Comparison of ENCODE assay signal across 8 cellular contexts in genomic region chr1:94962745-94963265, GRCh38. TPM values are rescaled to one million over a fixed set of nuclear protein-coding genes. Genes with fewer than 3 reads are reported as not detected.
DNase-seq lines count a peak whose midpoint lies in the region; ATAC-seq, FAIRE-seq and TF ChIP-seq lines count a peak whose summit lies in the region.

No MANE protein-coding gene starts in this region.

- TF ChIP-seq POLR2A in GM12878 (IDR thresholded peaks at IDR 0.05; ENCODE audit: low read depth, low read length), result no peak
- TF ChIP-seq POLR2A in stomach (IDR thresholded peaks at IDR 0.05), result no peak

- FAIRE-seq in GM12878 (lab: Jason Lieb, UNC), result peak; percentile 96

- no peak for TF ChIP-seq RAD21 in GM12878 (IDR thresholded peaks at IDR 0.05; ENCODE audit: insufficient read depth, low read depth, low read length)

- peaks cover 3% of the 10 kb centered on the region for H3K4me1 ChIP-seq in ACC112 (ENCODE audit: control insufficient read depth, insufficient read depth, low read length, unreplicated experiment)
- H3K4me1 ChIP-seq in OCI-LY7 (ENCODE audit: insufficient read depth, low read length, poor library complexity, severe bottlenecking), result peaks cover 23% of the 10 kb centered on the region
- no peaks in the 10 kb centered on the region; the same call in 1 of the 2 replicates for H3K4me1 ChIP-seq in GM12878 (ENCODE audit: control insufficient read depth, insufficient read depth, low read length)
- H3K4me1 ChIP-seq in lower lobe of right lung, result peaks cover 26% of the 10 kb centered on the region
- peaks cover 0 to 30% (median 10%) of the 10 kb centered on the region in 4 donors for H3K4me1 ChIP-seq in stomach

- CTCF ChIA-PET in OCI-LY7 (lab: Charles Lee; ENCODE audit: unreplicated experiment), result no interaction called here
- CTCF ChIA-PET in GM12878 (lab: Yijun Ruan, JAX), result interaction anchor here (0.9 kb wide), 1 partner anchor 109 kb away, joined by 3 read pairs; no protein-coding TSS in a partner anchor

- peak overlapping the region; percentile 73 for H3K27ac ChIP-seq in ACC112 (ENCODE audit: low read depth, low read length)
- H3K27ac ChIP-seq in OCI-LY7 (ENCODE audit: low read depth, low read length, poor library complexity, severe bottlenecking), result peak overlapping the region; percentile 67
- H3K27ac ChIP-seq in GM12878 (ENCODE audit: control insufficient read depth, insufficient read depth), result peak overlapping the region; percentile 70
- H3K27ac ChIP-seq in lower lobe of right lung, result peak overlapping the region; percentile 83
- peak overlapping the region; percentile 69 to 90 (median 77) for H3K27ac ChIP-seq in stomach

- H3K27me3 ChIP-seq in ACC112 (ENCODE audit: insufficient read depth, low read length) (no peaks in the 10 kb centered on the region), GM12878 (replicated peaks in 1 of 2; ENCODE audit: control insufficient read depth in 2 of 2, insufficient read depth in 2 of 2, low read length in 1 of 2) (no peaks in the 10 kb centered on the region), lower lobe of right lung (ENCODE audit: low read depth) (no peaks in the 10 kb centered on the region), stomach (no peaks in the 10 kb centered on the region)

- DNase-seq in OCI-LY7 (ENCODE audit: low spot score) (peak; percentile 86), GM12878 (ENCODE audit: low read depth, low spot score) (peak; percentile 64), lower lobe of right lung (no peak), stomach (peak; percentile 39), NCI-H1092 (lab: John Stamatoyannopoulos, UW) (no peak)

- no peaks in the 10 kb centered on the region for H3K79me2 ChIP-seq in ACC112 (ENCODE audit: control insufficient read depth, insufficient read depth, low read length, unreplicated experiment)
- H3K79me2 ChIP-seq in OCI-LY7 (ENCODE audit: insufficient read depth, low read depth, low read length), result no peaks in the 10 kb centered on the region
- H3K79me2 ChIP-seq in GM12878 (ENCODE audit: control insufficient read depth, insufficient read depth, low read length), result no peaks in the 10 kb centered on the region

- TF ChIP-seq EP300 in GM12878 (IDR thresholded peaks at IDR 0.05; ENCODE audit: borderline replicate concordance in 1 of 2, control insufficient read depth in 1 of 2, low read depth in 2 of 2, low read length in 2 of 2) (0 out of 4 replicates have a peak, but pooled peaks of 1 of the 2 experiments have one; percentile 44), stomach (IDR thresholded peaks at IDR 0.05) (no peak)

- peaks cover 5% of the 10 kb centered on the region; the same call in 1 of the 2 replicates for H3K9me3 ChIP-seq in OCI-LY7 (ENCODE audit: low read length)
- H3K9me3 ChIP-seq in GM12878 (replicated peaks; ENCODE audit: control insufficient read depth, insufficient read depth, low read length), result no peaks in the 10 kb centered on the region
- no peaks in the 10 kb centered on the region for H3K9me3 ChIP-seq in lower lobe of right lung
- no peaks in the 10 kb centered on the region for H3K9me3 ChIP-seq in stomach

- ATAC-seq in GM18861 (IDR thresholded peaks at IDR 0.05; ENCODE audit: unreplicated experiment) (peak; percentile 95), HG02981 (IDR thresholded peaks at IDR 0.05; ENCODE audit: unreplicated experiment) (peak; percentile 90), GM12878 (peak; percentile 96), lower lobe of right lung (peak; percentile 75 to 81)

- no peaks in the 10 kb centered on the region for H3K36me3 ChIP-seq in ACC112 (ENCODE audit: insufficient read depth, low read length)
- no peaks in the 10 kb centered on the region for H3K36me3 ChIP-seq in OCI-LY7 (ENCODE audit: insufficient read depth, low read length)
- H3K36me3 ChIP-seq in GM12878 (ENCODE audit: control insufficient read depth in 2 of 2, insufficient read depth in 2 of 2, low read length in 1 of 2), result no peaks in the 10 kb centered on the region
- no peaks in the 10 kb centered on the region for H3K36me3 ChIP-seq in lower lobe of right lung
- no peaks in the 10 kb centered on the region for H3K36me3 ChIP-seq in stomach

- RAD21 ChIA-PET in GM12878 (lab: Charles Lee; ENCODE audit: unreplicated experiment), result interaction anchor here (0.9 to 1.3 kb wide), 2 partner anchors 81 to 108 kb away, joined by 3 read pairs; no protein-coding TSS in a partner anchor

- H4K20me1 ChIP-seq in OCI-LY7 (ENCODE audit: insufficient read depth, low read length) (no peaks in the 10 kb centered on the region), GM12878 (ENCODE audit: control insufficient read depth, insufficient read depth) (no peaks in the 10 kb centered on the region)

- peak overlapping the region; percentile 85 for H2AFZ ChIP-seq in ACC112 (ENCODE audit: low read length, unreplicated experiment)
- H2AFZ ChIP-seq in OCI-LY7 (ENCODE audit: low read length), result peak overlapping the region; percentile 92
- peak overlapping the region; percentile 88 for H2AFZ ChIP-seq in GM12878 (ENCODE audit: control insufficient read depth, low read depth, low read length)

- in situ Hi-C loops in GM12878 (cut with MboI), result no loop called here

- POLR2A ChIA-PET in OCI-LY7 (lab: Charles Lee), result interaction anchor here (0.6 to 1.5 kb wide), 9 partner anchors 12 to 1788 kb away, joined by 3 to 5 read pairs (median 4); partner anchors contain the start of gene RWDD3
- POLR2A ChIA-PET in GM12878 (lab: Charles Lee), result no interaction called here

- TF ChIP-seq CTCF in OCI-LY7 (conservative IDR thresholded peaks at IDR 0.05; ENCODE audit: low read length) (no peak), GM12878 (IDR thresholded peaks at IDR 0.05 in 2 of 3, conservative IDR thresholded peaks at IDR 0.05 in 1 of 3; ENCODE audit: control insufficient read depth in 2 of 3, extremely low read depth in 1 of 3, insufficient read depth in 1 of 3, low read depth in 3 of 3, low read length in 3 of 3) (no peak), lower lobe of right lung (IDR thresholded peaks at IDR 0.05) (no peak), stomach (IDR thresholded peaks at IDR 0.05) (no peak)

- H3K4me3 ChIP-seq in ACC112 (ENCODE audit: low read depth, low read length) (peak overlapping the region; percentile 67), OCI-LY7 (ENCODE audit: low read depth, low read length, poor library complexity, severe bottlenecking) (peak overlapping the region; percentile 58), GM12878 (no peak overlapping the region; the same call in 1 of the 2 replicates), lower lobe of right lung (peak overlapping the region; percentile 56), stomach (peak overlapping the region; percentile 27 to 35 (median 34))

- H3K9me2 ChIP-seq in OCI-LY7 (ENCODE audit: insufficient read depth, low read length), result no peaks in the 10 kb centered on the region

- BruUV-seq in OCI-LY7 (replicated peaks; lab: Mats Ljungman, UMichigan) (no TSS peak), GM12878 (replicated peaks; lab: Mats Ljungman, UMichigan) (no TSS peak)

- peak overlapping the region; percentile 32; the same call in 1 of the 2 replicates for H3K9ac ChIP-seq in GM12878 (ENCODE audit: control insufficient read depth, insufficient read depth, low read length)

- intact Hi-C loops in OCI-LY7 (cut with micrococcal nuclease; ENCODE audit: unreplicated experiment) (loop anchor here (10.0 kb wide), 1 partner anchor 272 kb away; the partner anchor contains the start of gene RWDD3), GM12878 (cut with micrococcal nuclease; ENCODE audit: unreplicated experiment) (loop anchor here (10.0 kb wide), 1 partner anchor 272 kb away; the partner anchor contains the start of gene RWDD3), lower lobe of right lung (cut with DNase I) (no loop called here), stomach (cut with DNase I; ENCODE audit: low total_unique reads) (no loop called here)

- 1% methylated on average over 8 of the region's 8 CpGs for WGBS in GM12878 (ENCODE audit: insufficient coverage, insufficient replicate concordance, low lambda C conversion rate, missing lambda C conversion rate)
- 7 to 20% (median 10%) methylated on average over 8 of the region's 8 CpGs for WGBS in stomach, 5 donors

- SMC1A ChIA-PET in GM12878 (lab: Charles Lee; ENCODE audit: uncharacterized antibody, unreplicated experiment), result interaction anchor here (1.0 to 1.8 kb wide), 4 partner anchors 17 to 109 kb away, joined by 3 to 4 read pairs (median 3); no protein-coding TSS in a partner anchor

- H3K4me2 ChIP-seq in OCI-LY7 (ENCODE audit: low read length) (peak overlapping the region; percentile 73), GM12878 (ENCODE audit: control insufficient read depth, insufficient read depth) (peak overlapping the region; percentile 81)

TF ChIP-seq in GM12878, 131 proteins besides CTCF, POLR2A, EP300 and RAD21 (continues in another document):
- TF ChIP-seq SPI1 (IDR thresholded peaks at IDR 0.05; ENCODE audit: borderline replicate concordance, insufficient read depth, low read depth, low read length), result peak; percentile 91
- TF ChIP-seq CHD2 (IDR thresholded peaks at IDR 0.05; ENCODE audit: borderline replicate concordance, low read depth, low read length), result peak; percentile 42; the same call in 1 of the 2 replicates
- peak; percentile 59; the same call in 1 of the 2 replicates for TF ChIP-seq CREM (IDR thresholded peaks at IDR 0.05; ENCODE audit: low read depth)
- TF ChIP-seq NBN (IDR thresholded peaks at IDR 0.05), result 0 out of 2 replicates have a peak, but pooled peaks have one; percentile 41
- TF ChIP-seq ZNF24 (IDR thresholded peaks at IDR 0.05), result no peak

RNA-seq across cellular contexts. Expression of gene CNN3, which starts 35.9 kb away (rescaled TPM):
- not detected in 2 replicates for total RNA-seq in OCI-LY7 (2014; rRNA removed; shearing (Covaris generic))
- total RNA-seq in OCI-LY7 (2022) (not detected in 2 replicates), GM12878 (2014; rRNA removed) (34.8 and 38.7 TPM in 2 replicates), GM12878 (2014; rRNA removed; fragmentation: Illumina TruSeq; extraction: Trizol) (31.1 and 33.5 TPM in 2 replicates), GM12878 (2021) (29.4 and 34.6 TPM in 2 replicates), lower lobe of right lung (151 TPM), stomach (100 to 1,000 TPM in 4 of 5 donors, 10 to 100 TPM in 1; 86.9 to 353 (median 220) TPM)
- total RNA-seq in GM12878 (2013; cell fraction: nucleolus; rRNA removed), result 0.19 TPM in 1 of 2 replicates, not detected in the other
- 9.9 TPM for polyA plus RNA-seq in GM12878 (2011; ENCODE audit: low read depth)
- polyA plus RNA-seq in GM12878 (2011; rRNA removed) (0.16 and 0.20 TPM in 2 replicates), GM12878 (2014; fragmentation: Illumina TruSeq; extraction: Trizol) (34.1 and 38.0 TPM in 2 replicates), GM12878 (2014; fragmentation: Nextera tagmentation; extraction: Ambion mirVana) (10 to 100 TPM; 17.0 to 19.9 TPM), GM12878 (2014; rRNA removed) (32.8 and 35.0 TPM in 2 replicates), GM12878 (2016; fragmentation: Nextera tagmentation; extraction: Ambion mirVana) (10 to 100 TPM; 47.0 to 48.4 TPM), stomach (100 to 1,000 TPM in 1 of 3 donors, 10 to 100 TPM in 2; 70.0 to 129 (median 93.0) TPM)
- 0.12 and 0.15 TPM in 2 replicates for polyA plus RNA-seq in GM12878 (2011; cell fraction: cytosol; rRNA removed)
- 0.10 and 0.16 TPM in 2 replicates for polyA plus RNA-seq in GM12878 (2011; cell fraction: nucleus; rRNA removed)
- polyA plus RNA-seq in GM12878 (2012), result 11.9 and 13.5 TPM in 2 replicates
- polyA minus RNA-seq in GM12878 (2011; rRNA and poly(A)+ RNA removed), result 1.1 TPM in 1 of 2 replicates, not detected in the other
- polyA minus RNA-seq in GM12878 (2011; cell fraction: cytosol; rRNA and poly(A)+ RNA removed), result not detected in 2 replicates
- polyA minus RNA-seq in GM12878 (2011; cell fraction: nucleus; rRNA and poly(A)+ RNA removed), result not detected in 2 replicates

Comparison
In these comparisons a context has a peak if more than half of its experiments do, and no peak if none do; other contexts are left out.
1. DNase-seq: peak in OCI-LY7 (single experiment), GM12878 (single experiment) and stomach (single experiment); none in lower lobe of right lung (single experiment) and NCI-H1092 (single experiment).
2. intact Hi-C loops: an anchor here in OCI-LY7 (10.0 kb wide) and GM12878 (10.0 kb wide); none called in lower lobe of right lung and stomach.
3. Peak in every context shown above with its lines, with median percentiles within 50 percentile points of each other: H2AFZ ChIP-seq, H3K27ac ChIP-seq and ATAC-seq.